ENCODE assay signal across 10 cellular contexts in the genomic region with DNA sequence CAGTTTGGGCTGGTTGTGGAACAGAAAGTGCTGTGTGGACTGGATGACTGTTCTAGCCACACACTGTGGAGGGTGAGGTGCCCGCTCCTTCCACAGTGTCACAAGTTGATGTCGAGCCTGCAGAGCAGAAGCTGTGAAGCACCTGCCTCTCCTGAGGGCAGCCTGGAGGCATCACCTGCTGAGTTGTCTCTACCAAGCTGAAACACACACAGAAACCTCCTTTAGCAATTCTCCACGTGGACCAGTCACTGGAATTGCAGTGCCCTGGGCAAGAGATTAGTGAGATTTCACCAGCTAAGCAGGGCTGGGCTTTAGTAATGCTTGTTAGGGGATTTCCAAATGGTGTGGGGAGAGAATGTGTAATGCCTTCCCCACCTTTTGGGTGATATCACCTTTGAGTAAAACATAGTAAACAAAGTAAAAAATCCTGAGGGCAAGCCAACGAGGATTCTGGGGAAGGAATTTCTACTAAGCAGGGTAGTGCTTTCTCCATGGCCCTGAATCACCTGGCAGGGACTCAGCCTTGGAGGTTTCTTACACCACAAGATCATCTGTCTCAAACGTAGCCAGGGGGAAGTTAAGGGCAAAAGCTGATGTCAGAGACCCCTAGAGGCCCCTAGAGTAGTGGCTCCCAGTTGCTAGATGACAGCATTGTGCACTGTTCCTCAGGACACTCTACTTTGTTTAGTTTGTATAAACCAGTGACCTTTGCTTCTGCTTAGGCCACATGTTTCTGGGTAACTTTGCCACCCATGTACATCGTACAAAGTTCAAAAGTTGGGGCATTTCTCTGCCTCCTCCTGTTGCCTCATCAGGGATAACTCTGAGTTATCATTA.
A peak's percentile ranks its signal among the peaks of the same experiment; 100 is the strongest.
DNase-seq lines count a peak whose midpoint lies in the region; ATAC-seq, FAIRE-seq and TF ChIP-seq lines count a peak whose summit lies in the region.
"Had no signal": no experiment of that assay in that cellular context is flagged by ENCODE, and none has a peak within 500 bp of the region (broad histone marks: within the 10 kb centered on the region; RNA-seq: fewer than 3 reads in every experiment).

No MANE protein-coding gene starts in this region.

- H3K27ac ChIP-seq in pancreas = peak overlapping the region in 2 of 4 donors; percentile 20 to 39
- H3K27ac ChIP-seq in upper lobe of left lung = no peak overlapping the region
- no peak overlapping the region for H3K27ac ChIP-seq in left ventricle myocardium inferior (replicated peaks)
- H3K27ac ChIP-seq: 22Rv1 had no signal

- H3K36me3 ChIP-seq in adipocyte (ENCODE audit: control insufficient read depth, insufficient read depth, low read length, severe bottlenecking) (no peaks in the 10 kb centered on the region), pancreas (no peaks in the 10 kb centered on the region), upper lobe of left lung (no peaks in the 10 kb centered on the region), left ventricle myocardium inferior (no peaks in the 10 kb centered on the region)

- peak; percentile 43 for DNase-seq in DMS53 (lab: John Stamatoyannopoulos, UW)
- DNase-seq in DMS53 treated with DMSO at 0.1 percent for 48 hours (lab: John Stamatoyannopoulos, UW; ENCODE audit: unreplicated experiment) = no peak
- DNase-seq in adipocyte (ENCODE audit: low read depth) = peak; percentile 50
- no peak for DNase-seq in pancreas
- DNase-seq in upper lobe of left lung = no peak
- DNase-seq in left ventricle myocardium inferior = no peak
- DNase-seq in AG08395 (ENCODE audit: low spot score) = no peak
- DNase-seq: effector CD4-positive, alpha-beta T cell had no signal

- H3K27me3 ChIP-seq in adipocyte (replicated peaks; ENCODE audit: control insufficient read depth, insufficient read depth, low read length) (no peaks in the 10 kb centered on the region), pancreas (no peaks in the 10 kb centered on the region), upper lobe of left lung (no peaks in the 10 kb centered on the region), left ventricle myocardium inferior (ENCODE audit: low read depth) (peaks cover 3% of the 10 kb centered on the region)

- no peak for FAIRE-seq in pancreas (lab: Jason Lieb, UNC)

- no peak overlapping the region for H3K4me3 ChIP-seq in adipocyte (ENCODE audit: low read length)
- H3K4me3 ChIP-seq in pancreas = no peak overlapping the region
- H3K4me3 ChIP-seq in upper lobe of left lung = no peak overlapping the region
- H3K4me3 ChIP-seq in left ventricle myocardium inferior = no peak overlapping the region

- intact Hi-C loops in pancreas (cut with DNase I) (no loop called here), left ventricle myocardium inferior (cut with micrococcal nuclease) (no loop called here)

- H3K9me3 ChIP-seq in adipocyte (ENCODE audit: control insufficient read depth, low read length) (no peaks in the 10 kb centered on the region), pancreas (no peaks in the 10 kb centered on the region), upper lobe of left lung (no peaks in the 10 kb centered on the region), left ventricle myocardium inferior (replicated peaks) (no peaks in the 10 kb centered on the region)

- ATAC-seq in HG03175 (IDR thresholded peaks at IDR 0.05; ENCODE audit: unreplicated experiment) (peak; percentile 73), pancreas (peak in 3 of 4 donors; percentile 55 to 89 (median 75)), upper lobe of left lung (ENCODE audit: low FRiP score in 2 of 2) (no peak)

- 43 to 49% methylated on average over 6 of the region's 6 CpGs for WGBS in pancreas, 2 donors
- WGBS in upper lobe of left lung, 2 donors = 60 to 74% methylated on average over 3 to 6 of the region's 6 CpGs

- peaks cover 69% of the 10 kb centered on the region for H3K4me1 ChIP-seq in adipocyte (ENCODE audit: control insufficient read depth, insufficient read depth, low read length)
- H3K4me1 ChIP-seq in pancreas = no peaks in the 10 kb centered on the region
- H3K4me1 ChIP-seq in upper lobe of left lung = no peaks in the 10 kb centered on the region
- no peaks in the 10 kb centered on the region for H3K4me1 ChIP-seq in left ventricle myocardium inferior

- H3K9ac ChIP-seq in adipocyte (ENCODE audit: low read length) = no peak overlapping the region

- no peak for TF ChIP-seq POLR2A in upper lobe of left lung (IDR thresholded peaks at IDR 0.05)

- no peak for TF ChIP-seq EP300 in upper lobe of left lung (IDR thresholded peaks at IDR 0.05)

- no peak for TF ChIP-seq CTCF in pancreas (IDR thresholded peaks at IDR 0.05)
- no peak for TF ChIP-seq CTCF in upper lobe of left lung (IDR thresholded peaks at IDR 0.05)
- TF ChIP-seq CTCF in left ventricle myocardium inferior (IDR thresholded peaks at IDR 0.05; ENCODE audit: borderline replicate concordance) = no peak

Comparison
In these comparisons a context has a peak if more than half of its experiments do, and no peak if none do; other contexts are left out.
1. DNase-seq: peak in DMS53 (single experiment) and adipocyte (single experiment); none in DMS53 treated with DMSO at 0.1 percent for 48 hours (single experiment), pancreas (0 of 6), upper lobe of left lung (0 of 2), left ventricle myocardium inferior (single experiment) and AG08395 (single experiment).
2. ATAC-seq: peak in HG03175 (single experiment) and pancreas (3 of 4); none in upper lobe of left lung (0 of 2).